In genomic region chr18:12038661-12039417, GRCh38 we compare ENCODE assay signal across 8 cellular contexts. TPM values are rescaled to one million over a fixed set of nuclear protein-coding genes. Genes with fewer than 3 reads are reported as not detected.
DNase-seq lines count a peak whose midpoint lies in the region; ATAC-seq and TF ChIP-seq lines count a peak whose summit lies in the region.

No MANE protein-coding gene starts in this region.

- DNase-seq in DMS114 treated with DMSO at 0.1 percent for 48 hours (lab: John Stamatoyannopoulos, UW; ENCODE audit: unreplicated experiment), result peak; percentile 63
- peak; percentile 76 for DNase-seq in KBM-7
- peak; percentile 75 for DNase-seq in SK-N-DZ (ENCODE audit: low spot score)
- DNase-seq in activated naive CD4-positive, alpha-beta T cell treated with anti-CD3 and anti-CD28 coated beads for 36 hours, result peak; percentile 76
- peak; percentile 78 for DNase-seq in germinal center (ENCODE audit: low spot score)
- peak; percentile 45 for DNase-seq in stromal cell of bone marrow (ENCODE audit: low read depth)

- H3K4me3 Mint-ChIP-seq in activated naive CD4-positive, alpha-beta T cell treated with anti-CD3 and anti-CD28 coated beads for 36 hours, result peak overlapping the region; percentile 48

- H3K27me3 Mint-ChIP-seq in activated naive CD4-positive, alpha-beta T cell treated with anti-CD3 and anti-CD28 coated beads for 36 hours (ENCODE audit: low read depth), result peaks cover 5% of the 10 kb centered on the region

- in situ Hi-C loops in KBM-7 (cut with MboI; ENCODE audit: low pct_unique_long_range_greater_than_20kb, low sequenced_read_pairs), result no loop called here

- peaks cover 12 to 13% of the 10 kb centered on the region in 2 experiments for H3K4me1 ChIP-seq in neutrophil (ENCODE audit: control insufficient read depth in 1 of 2, insufficient read depth in 1 of 2, low read depth in 1 of 2, low read length in 1 of 2)

- intact Hi-C loops in activated naive CD4-positive, alpha-beta T cell treated with anti-CD3 and anti-CD28 coated beads for 36 hours (cut with micrococcal nuclease), result loop anchor here (1.0 to 10.0 kb wide), 6 partner anchors 58 to 1184 kb away; partner anchors contain the start of genes CHMP1B and IMPA2

- no peaks in the 10 kb centered on the region for H3K9me3 Mint-ChIP-seq in activated naive CD4-positive, alpha-beta T cell treated with anti-CD3 and anti-CD28 coated beads for 36 hours

- H3K36me3 ChIP-seq in neutrophil, result peaks cover 12% of the 10 kb centered on the region

- peak overlapping the region; percentile 41 to 62 for H3K4me3 ChIP-seq in neutrophil (ENCODE audit: low read depth in 1 of 2, low read length in 1 of 2)

- peaks cover 10% of the 10 kb centered on the region for H3K4me1 Mint-ChIP-seq in activated naive CD4-positive, alpha-beta T cell treated with anti-CD3 and anti-CD28 coated beads for 36 hours (ENCODE audit: low read depth)

- peaks cover 18% of the 10 kb centered on the region for H3K27me3 ChIP-seq in neutrophil

- H3K9me3 ChIP-seq in neutrophil, result no peaks in the 10 kb centered on the region

- CTCF ChIA-PET in activated naive CD4-positive, alpha-beta T cell treated with anti-CD3 and anti-CD28 coated beads for 36 hours (lab: Charles Lee), result interaction anchor here (0.6 to 11.1 kb wide), 24 partner anchors 9 to 382 kb away, joined by 3 to 115 read pairs (median 4); partner anchors contain the start of gene IMPA2

- peak; percentile 89 for ATAC-seq in GM21528 (IDR thresholded peaks at IDR 0.05; ENCODE audit: low FRiP score, unreplicated experiment)

- H3K27ac Mint-ChIP-seq in activated naive CD4-positive, alpha-beta T cell treated with anti-CD3 and anti-CD28 coated beads for 36 hours, result no peak overlapping the region

- H3K27ac ChIP-seq in neutrophil, result no peak overlapping the region

- no peaks in the 10 kb centered on the region for H3K36me3 Mint-ChIP-seq in activated naive CD4-positive, alpha-beta T cell treated with anti-CD3 and anti-CD28 coated beads for 36 hours (ENCODE audit: low read depth)

- TF ChIP-seq CTCF in neutrophil (IDR thresholded peaks at IDR 0.05), result peak; percentile 96

RNA-seq across cellular contexts. Expression of gene ANKRD62, which starts 54.8 kb away (rescaled TPM):
- 0.05 and 0.18 TPM in 2 replicates for polyA plus RNA-seq in SK-N-DZ (2014; cell fraction: cytosol; rRNA removed)
- 0.09 and 0.13 TPM in 2 replicates for polyA plus RNA-seq in SK-N-DZ (2014; cell fraction: nucleus; rRNA removed)
- not detected for total RNA-seq in activated naive CD4-positive, alpha-beta T cell treated with anti-CD3 and anti-CD28 coated beads for 36 hours

RNA-seq across cellular contexts. Expression of gene IMPA2, which starts 57.5 kb away (rescaled TPM):
- 72.2 and 75.4 TPM in 2 replicates for polyA plus RNA-seq in SK-N-DZ (2014; cell fraction: cytosol; rRNA removed)
- 98.5 and 109 TPM in 2 replicates for polyA plus RNA-seq in SK-N-DZ (2014; cell fraction: nucleus; rRNA removed)
- total RNA-seq in activated naive CD4-positive, alpha-beta T cell treated with anti-CD3 and anti-CD28 coated beads for 36 hours, result 10 to 100 TPM; 23.6 to 28.9 TPM
